Comparison of ENCODE assay signal across 16 cellular contexts in genomic region chr2:75076088-75076487, GRCh38.
DNase-seq lines count a peak whose midpoint lies in the region; ATAC-seq lines count a peak whose summit lies in the region.
"Had no signal": no experiment of that assay in that cellular context is flagged by ENCODE, and none has a peak within 500 bp of the region (broad histone marks: within the 10 kb centered on the region; RNA-seq: fewer than 3 reads in every experiment).

No MANE protein-coding gene starts in this region.

- DNase-seq in NCI-H1092 treated with DMSO at 0.1 percent for 48 hours (lab: John Stamatoyannopoulos, UW) (peak; percentile 91), NCI-H2081 treated with DMSO at 0.1 percent for 48 hours (lab: John Stamatoyannopoulos, UW) (peak; percentile 69), NCI-H748 treated with DMSO at 0.1 percent for 48 hours (lab: John Stamatoyannopoulos, UW) (peak; percentile 83), retina (peak; percentile 48), foreskin melanocyte (no peak)
- DNase-seq: activated CD8-positive, alpha-beta memory T cell treated with anti-CD3 and anti-CD28 coated beads, Interleukin-2, amount 50 U/mL, for 4 hours; activated naive CD4-positive, alpha-beta T cell treated with anti-CD3 and anti-CD28 coated beads for 36 hours; colonic mucosa; GOT3; Karpas-422; sigmoid colon; stimulated activated CD4-positive, alpha-beta T cell treated with anti-CD3 and anti-CD28 coated beads, Interleukin-4, amount 100 ng/mL, for 24 hours; T-helper 17 cell had no signal

- ATAC-seq in GM18517 (IDR thresholded peaks at IDR 0.05; ENCODE audit: unreplicated experiment): no peak
- ATAC-seq in GM19397 (IDR thresholded peaks at IDR 0.05; ENCODE audit: unreplicated experiment): no peak
- ATAC-seq: gastroesophageal sphincter, T-helper 17 cell had no signal
